10 cellular contexts compared by ENCODE assay signal in the genomic region with DNA sequence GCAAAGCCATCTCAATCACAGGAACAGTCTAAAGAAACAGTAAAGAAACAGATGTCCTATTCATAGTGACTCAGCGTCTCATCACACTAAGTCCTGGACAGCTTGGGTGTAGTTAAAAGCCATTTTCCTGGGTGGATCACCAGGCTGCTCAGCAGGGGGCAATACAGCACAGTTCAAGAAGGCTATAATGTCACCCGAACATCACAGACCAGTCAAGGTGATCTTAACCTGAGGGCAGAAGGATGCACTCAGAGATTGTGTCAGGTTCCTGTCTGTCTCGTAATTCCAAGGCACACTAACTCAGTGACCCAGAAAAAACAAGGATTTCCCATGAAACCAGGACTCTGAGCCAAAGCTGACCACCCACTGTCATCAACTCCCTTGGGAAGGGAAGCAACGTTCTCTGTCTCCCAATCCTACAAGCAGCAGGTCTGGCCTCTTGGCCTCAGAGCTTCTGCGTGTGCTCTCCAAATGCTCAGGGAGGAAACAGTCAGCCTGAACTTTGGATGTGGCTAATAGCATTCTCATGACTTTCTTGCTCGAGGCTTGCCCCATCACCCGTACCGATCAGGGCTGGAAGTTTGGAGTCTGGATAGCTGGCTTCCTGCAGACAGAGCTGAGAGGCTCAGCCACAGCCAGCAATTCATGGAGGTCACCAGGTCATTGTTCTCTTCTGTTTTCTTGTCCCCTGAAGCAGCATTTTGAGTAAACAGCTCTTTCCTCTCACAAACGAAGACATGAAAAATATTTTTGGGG.
DNase-seq lines count a peak whose midpoint lies in the region; ATAC-seq, FAIRE-seq and TF ChIP-seq lines count a peak whose summit lies in the region.
"Had no signal": no experiment of that assay in that cellular context is flagged by ENCODE, and none has a peak within 500 bp of the region (broad histone marks: within the 10 kb centered on the region; RNA-seq: fewer than 3 reads in every experiment).

No MANE protein-coding gene starts in this region.

- H4K20me1 ChIP-seq in HepG2 (ENCODE audit: insufficient read depth, low read length) = no peaks in the 10 kb centered on the region

- H3K4me3 Mint-ChIP-seq in activated CD8-positive, alpha-beta memory T cell treated with anti-CD3 and anti-CD28 coated beads, Interleukin-2, amount 10 ng/mL, durations not matched to agents 7 days and 5 days = no peak overlapping the region

- H3K9me3 Mint-ChIP-seq in activated CD8-positive, alpha-beta memory T cell treated with anti-CD3 and anti-CD28 coated beads, Interleukin-2, amount 10 ng/mL, durations not matched to agents 7 days and 5 days (ENCODE audit: low read depth) = no peaks in the 10 kb centered on the region

- no TSS peak for BruUV-seq in HepG2 (replicated peaks; lab: Mats Ljungman, UMichigan)

- no peaks in the 10 kb centered on the region for H3K36me3 Mint-ChIP-seq in activated CD8-positive, alpha-beta memory T cell treated with anti-CD3 and anti-CD28 coated beads, Interleukin-2, amount 10 ng/mL, durations not matched to agents 7 days and 5 days

- H3K4me1 ChIP-seq in HepG2 (ENCODE audit: insufficient read depth, low read length) = no peaks in the 10 kb centered on the region

- peak; percentile 34 for FAIRE-seq in HepG2 (lab: Jason Lieb, UNC)
- FAIRE-seq: G401.6 had no signal

- no peak for TF ChIP-seq POLR2A in HepG2 (IDR thresholded peaks at IDR 0.05; ENCODE audit: insufficient read depth in 1 of 2, low read depth in 2 of 2, low read length in 2 of 2)

- no peak overlapping the region for H3K27ac ChIP-seq in HepG2 (ENCODE audit: extremely low read length, insufficient read depth, low read length)

- ATAC-seq in HepG2 = peak; percentile 77
- no peak for ATAC-seq in activated CD8-positive, alpha-beta memory T cell treated with anti-CD3 and anti-CD28 coated beads, Interleukin-2, amount 10 ng/mL, durations not matched to agents 7 days and 5 days

- TF ChIP-seq RAD21 in HepG2 (CRISPR knock-in tag; IDR thresholded peaks at IDR 0.05) = no peak

- CTCF ChIA-PET in HepG2 (lab: Yijun Ruan, JAX; ENCODE audit: low intra/inter-chr PET ratio, low total read pairs) = interaction anchor here (1.2 kb wide), 1 partner anchor 264 kb away, joined by 4 read pairs; no protein-coding TSS in a partner anchor
- CTCF ChIA-PET in activated CD8-positive, alpha-beta memory T cell treated with anti-CD3 and anti-CD28 coated beads, Interleukin-2, amount 10 ng/mL, durations not matched to agents 7 days and 5 days (lab: Charles Lee) = no interaction called here

- H3K4me1 Mint-ChIP-seq in activated CD8-positive, alpha-beta memory T cell treated with anti-CD3 and anti-CD28 coated beads, Interleukin-2, amount 10 ng/mL, durations not matched to agents 7 days and 5 days = no peaks in the 10 kb centered on the region

- POLR2A ChIA-PET in HepG2 (lab: Yijun Ruan, JAX) = no interaction called here

- 11% methylated on average over 6 of the region's 9 CpGs for WGBS in HepG2 (ENCODE audit: low lambda C conversion rate)

- H3K27me3 ChIP-seq in HepG2 (ENCODE audit: control insufficient read depth in 1 of 2, insufficient read depth in 2 of 2, low read length in 2 of 2) = no peaks in the 10 kb centered on the region; a peak in 1 of 5 replicates

- in situ Hi-C loops in HepG2 (cut with HindIII; ENCODE audit: extremely low pct_ligation_motif_present, low pct_unique_long_range_greater_than_20kb) = no loop called here

- no peaks in the 10 kb centered on the region for H3K36me3 ChIP-seq in HepG2 (replicated peaks in 1 of 2; ENCODE audit: control insufficient read depth in 1 of 2, insufficient read depth in 2 of 2, low read length in 2 of 2)

- TF ChIP-seq CTCF in AG09319 (IDR thresholded peaks at IDR 0.05; ENCODE audit: low read depth, low read length) (peak; percentile 53), cardiac fibroblast (IDR thresholded peaks at IDR 0.05; ENCODE audit: low read depth, low read length) (peak; percentile 20), HepG2 (CRISPR knock-in tag; IDR thresholded peaks at IDR 0.05) (peak; percentile 52)

- no peaks in the 10 kb centered on the region for H3K9me3 ChIP-seq in HepG2 (ENCODE audit: low read length)

- DNase-seq in AG09319 (ENCODE audit: extremely low read depth, low read depth) (peak; percentile 75), HuH-7 (ENCODE audit: low spot score) (peak; percentile 23), cardiac fibroblast (ENCODE audit: low read depth in 2 of 2) (peak; percentile 69 to 76), HepG2 (ENCODE audit: low spot score) (no peak), NCI-H774 (lab: John Stamatoyannopoulos, UW) (no peak), NCI-H2227 (lab: John Stamatoyannopoulos, UW; ENCODE audit: unreplicated experiment) (no peak)
- DNase-seq in stimulated activated naive CD4-positive, alpha-beta T cell (lab: John Stamatoyannopoulos, UW) = no peak
- DNase-seq in activated CD8-positive, alpha-beta memory T cell treated with anti-CD3 and anti-CD28 coated beads, Interleukin-2, amount 10 ng/mL, durations not matched to agents 7 days and 5 days = no peak
- DNase-seq: NCI-H1694 treated with DMSO at 0.1 percent for 48 hours had no signal

- no peak overlapping the region for H3K4me3 ChIP-seq in cardiac fibroblast (replicated peaks in 1 of 2; ENCODE audit: low read depth in 2 of 2, low read length in 2 of 2)
- H3K4me3 ChIP-seq in HepG2 (replicated peaks in 1 of 3; ENCODE audit: insufficient read depth in 1 of 3, low read depth in 2 of 3, low read length in 3 of 3) = no peak overlapping the region

- H3K27me3 Mint-ChIP-seq in activated CD8-positive, alpha-beta memory T cell treated with anti-CD3 and anti-CD28 coated beads, Interleukin-2, amount 10 ng/mL, durations not matched to agents 7 days and 5 days = peaks cover 17% of the 10 kb centered on the region

- H3K9ac ChIP-seq in HepG2 (ENCODE audit: insufficient read depth, low read depth, low read length) = no peak overlapping the region

- H3K27ac Mint-ChIP-seq in activated CD8-positive, alpha-beta memory T cell treated with anti-CD3 and anti-CD28 coated beads, Interleukin-2, amount 10 ng/mL, durations not matched to agents 7 days and 5 days = no peak overlapping the region

- no peaks in the 10 kb centered on the region for H3K79me2 ChIP-seq in HepG2 (ENCODE audit: insufficient read depth, low read length)

- intact Hi-C loops in HepG2 (cut with micrococcal nuclease; ENCODE audit: unreplicated experiment) = no loop called here

- TF ChIP-seq EP300 in HepG2 (IDR thresholded peaks at IDR 0.05; ENCODE audit: low read depth in 2 of 2, low read length in 2 of 2) (no peak), HepG2 (CRISPR knock-in tag; IDR thresholded peaks at IDR 0.05; ENCODE audit: borderline replicate concordance) (no peak)

- H2AFZ ChIP-seq in HepG2 (ENCODE audit: low read length) = no peak overlapping the region

- H3K4me2 ChIP-seq in HepG2 (ENCODE audit: low read depth, low read length) = no peak overlapping the region

TF ChIP-seq in HepG2, 621 proteins besides CTCF, POLR2A, EP300 and RAD21:
- TF ChIP-seq STAG1 (CRISPR knock-in tag; IDR thresholded peaks at IDR 0.05) = peak; percentile 49
- no peak for TF ChIP-seq POLR2G (IDR thresholded peaks at IDR 0.05; ENCODE audit: low read depth, low read length)
- peak; percentile 53; the same call in 1 of the 2 replicates for TF ChIP-seq NFE2L2 (IDR thresholded peaks at IDR 0.05; ENCODE audit: low read length)

Comparison
In these comparisons a context has a peak if more than half of its experiments do, and no peak if none do; other contexts are left out.
1. DNase-seq: peak in AG09319 (single experiment), HuH-7 (single experiment) and cardiac fibroblast (2 of 2); none in HepG2 (single experiment), stimulated activated naive CD4-positive, alpha-beta T cell (0 of 6), activated CD8-positive, alpha-beta memory T cell treated with anti-CD3 and anti-CD28 coated beads, Interleukin-2, amount 10 ng/mL, durations not matched to agents 7 days and 5 days (single experiment), NCI-H774 (single experiment) and NCI-H2227 (single experiment).
2. Peak in every context shown above with its lines, with median percentiles within 50 percentile points of each other: CTCF ChIP-seq.